ENCODE assay signal across 1 cellular context in the genomic region with DNA sequence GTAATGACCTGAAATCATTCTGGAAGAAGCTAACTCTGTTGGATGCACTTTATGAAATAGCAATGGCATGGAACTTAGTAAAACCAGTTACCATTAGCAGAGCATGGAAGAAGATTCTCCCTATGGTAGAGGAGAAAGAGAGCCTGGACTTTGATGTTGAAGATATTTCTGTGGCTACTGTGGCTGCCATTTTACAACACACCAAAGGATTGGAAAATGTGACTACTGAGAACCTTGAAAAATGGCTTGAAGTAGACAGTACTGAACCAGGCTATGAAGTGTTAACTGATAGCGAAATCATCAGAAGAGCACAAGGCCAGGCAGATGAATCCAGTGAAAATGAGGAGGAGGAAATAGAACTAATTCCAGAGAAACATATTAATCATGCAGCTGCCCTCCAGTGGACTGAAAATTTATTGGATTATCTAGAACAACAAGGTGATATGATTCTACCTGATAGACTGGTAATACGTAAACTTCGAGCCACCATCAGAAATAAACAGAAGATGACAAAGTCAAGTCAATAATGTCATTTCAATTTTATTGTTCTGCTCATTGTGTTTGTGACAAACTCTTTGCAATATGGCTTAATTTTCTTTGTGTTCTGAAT.
TF ChIP-seq lines count a peak whose summit lies in the region.

No MANE protein-coding gene starts in this region.

TF ChIP-seq in HCT116, 20 proteins besides CTCF, POLR2A, EP300 and RAD21:
- TF ChIP-seq ZNF274 (IDR thresholded peaks at IDR 0.05; ENCODE audit: low read depth, low read length) (no peak), EGR1 (IDR thresholded peaks at IDR 0.05; ENCODE audit: low read depth) (no peak), SIN3A (IDR thresholded peaks at IDR 0.05; ENCODE audit: low read depth) (no peak), JUND (IDR thresholded peaks at IDR 0.05) (no peak), ZFX (IDR thresholded peaks at IDR 0.05) (no peak), EZH2 (IDR thresholded peaks at IDR 0.05) (no peak), YY1 (IDR thresholded peaks at IDR 0.05; ENCODE audit: extremely low read depth, insufficient replicate concordance, low read depth, low read length) (no peak), SRF (IDR thresholded peaks at IDR 0.05; ENCODE audit: low read depth) (no peak), POLR2AphosphoS5 (IDR thresholded peaks at IDR 0.05; ENCODE audit: low read depth, low read length) (no peak), FOSL1 (IDR thresholded peaks at IDR 0.05; ENCODE audit: low read depth) (no peak), CEBPB (IDR thresholded peaks at IDR 0.05; ENCODE audit: low read depth) (no peak), SP1 (IDR thresholded peaks at IDR 0.05; ENCODE audit: low read depth) (no peak), CBX3 (IDR thresholded peaks at IDR 0.05; ENCODE audit: low read depth) (no peak)
- TF ChIP-seq, protein P1, sequence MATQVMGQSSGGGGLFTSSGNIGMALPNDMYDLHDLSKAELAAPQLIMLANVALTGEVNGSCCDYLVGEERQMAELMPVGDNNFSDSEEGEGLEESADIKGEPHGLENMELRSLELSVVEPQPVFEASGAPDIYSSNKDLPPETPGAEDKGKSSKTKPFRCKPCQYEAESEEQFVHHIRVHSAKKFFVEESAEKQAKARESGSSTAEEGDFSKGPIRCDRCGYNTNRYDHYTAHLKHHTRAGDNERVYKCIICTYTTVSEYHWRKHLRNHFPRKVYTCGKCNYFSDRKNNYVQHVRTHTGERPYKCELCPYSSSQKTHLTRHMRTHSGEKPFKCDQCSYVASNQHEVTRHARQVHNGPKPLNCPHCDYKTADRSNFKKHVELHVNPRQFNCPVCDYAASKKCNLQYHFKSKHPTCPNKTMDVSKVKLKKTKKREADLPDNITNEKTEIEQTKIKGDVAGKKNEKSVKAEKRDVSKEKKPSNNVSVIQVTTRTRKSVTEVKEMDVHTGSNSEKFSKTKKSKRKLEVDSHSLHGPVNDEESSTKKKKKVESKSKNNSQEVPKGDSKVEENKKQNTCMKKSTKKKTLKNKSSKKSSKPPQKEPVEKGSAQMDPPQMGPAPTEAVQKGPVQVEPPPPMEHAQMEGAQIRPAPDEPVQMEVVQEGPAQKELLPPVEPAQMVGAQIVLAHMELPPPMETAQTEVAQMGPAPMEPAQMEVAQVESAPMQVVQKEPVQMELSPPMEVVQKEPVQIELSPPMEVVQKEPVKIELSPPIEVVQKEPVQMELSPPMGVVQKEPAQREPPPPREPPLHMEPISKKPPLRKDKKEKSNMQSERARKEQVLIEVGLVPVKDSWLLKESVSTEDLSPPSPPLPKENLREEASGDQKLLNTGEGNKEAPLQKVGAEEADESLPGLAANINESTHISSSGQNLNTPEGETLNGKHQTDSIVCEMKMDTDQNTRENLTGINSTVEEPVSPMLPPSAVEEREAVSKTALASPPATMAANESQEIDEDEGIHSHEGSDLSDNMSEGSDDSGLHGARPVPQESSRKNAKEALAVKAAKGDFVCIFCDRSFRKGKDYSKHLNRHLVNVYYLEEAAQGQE (IDR thresholded peaks at IDR 0.05; ENCODE audit: low read depth), result no peak
TF ChIP-seq in HCT116: peak in this region for 0.
